In genomic region chr6:5783584-5784089, GRCh38 we compare ENCODE assay signal across 23 cellular contexts.
"Had no signal": no experiment of that assay in that cellular context is flagged by ENCODE, and none has a peak within 500 bp of the region (broad histone marks: within the 10 kb centered on the region; RNA-seq: fewer than 3 reads in every experiment).

No MANE protein-coding gene starts in this region.

- H3K79me2 ChIP-seq: parathyroid adenoma had no signal

- H3K4me1 ChIP-seq: parathyroid adenoma, upper lobe of left lung had no signal

- H3K27ac ChIP-seq: epithelial cell of prostate, parathyroid adenoma, suprapubic skin, upper lobe of left lung had no signal

- H2AFZ ChIP-seq: parathyroid adenoma had no signal

- H3K27me3 Mint-ChIP-seq: activated CD4-positive, alpha-beta T cell treated with anti-CD3 and anti-CD28 coated beads, Interleukin-2, amount 10 ng/mL, durations not matched to agents 24 days and 14 days; activated naive CD8-positive, alpha-beta T cell treated with anti-CD3 and anti-CD28 coated beads for 36 hours; central memory CD8-positive, alpha-beta T cell; naive thymus-derived CD4-positive, alpha-beta T cell; stimulated activated naive CD8-positive, alpha-beta T cell treated with anti-CD3 and anti-CD28 coated beads, Interleukin-15, Interleukin-2, amounts not matched to agents 100 ng/mL and 50 ng/mL, for 24 hours had no signal

- ATAC-seq: activated CD8-positive, alpha-beta T cell treated with anti-CD3 and anti-CD28 coated beads, Interleukin-2, amount 10 ng/mL, durations not matched to agents 7 days and 5 days; activated T-cell treated with anti-CD3 and anti-CD28 coated beads, Interleukin-2, amount 50 U/mL, for 72 hours; naive thymus-derived CD4-positive, alpha-beta T cell had no signal

- H3K9ac ChIP-seq: parathyroid adenoma had no signal

- H3K4me3 ChIP-seq: lung, suprapubic skin, upper lobe of left lung had no signal

- DNase-seq: activated CD4-positive, alpha-beta T cell treated with anti-CD3 and anti-CD28 coated beads, Interleukin-2, amount 10 ng/mL, durations not matched to agents 24 days and 14 days; activated CD4-positive, CD25-positive, alpha-beta regulatory T cell; activated CD8-positive, alpha-beta memory T cell treated with anti-CD3 and anti-CD28 coated beads, Interleukin-2, amount 50 U/mL, for 4 hours; activated CD8-positive, alpha-beta T cell treated with anti-CD3 and anti-CD28 coated beads, Interleukin-2, amount 10 ng/mL, durations not matched to agents 7 days and 5 days; activated gamma-delta T cell; activated naive CD8-positive, alpha-beta T cell treated with anti-CD3 and anti-CD28 coated beads for 36 hours; activated T-cell treated with anti-CD3 and anti-CD28 coated beads, Interleukin-2, amount 50 U/mL, for 72 hours; effector memory CD4-positive, alpha-beta T cell; immature natural killer cell; naive thymus-derived CD4-positive, alpha-beta T cell; stimulated activated CD4-positive, alpha-beta T cell treated with anti-CD3 and anti-CD28 coated beads, Interleukin-15, amount 100 ng/mL, for 24 hours; stimulated activated CD4-positive, alpha-beta T cell treated with anti-CD3 and anti-CD28 coated beads, Interleukin-4, amount 100 ng/mL, for 1 hour; stimulated activated CD8-positive, alpha-beta memory T cell treated with anti-CD3 and anti-CD28 coated beads, Interleukin-4, amount 100 ng/mL, for 48 hours; T-helper 2 cell; upper lobe of left lung had no signal

- H3K27ac Mint-ChIP-seq: activated CD4-positive, alpha-beta T cell treated with anti-CD3 and anti-CD28 coated beads, Interleukin-2, amount 10 ng/mL, durations not matched to agents 24 days and 14 days; activated CD8-positive, alpha-beta T cell treated with anti-CD3 and anti-CD28 coated beads, Interleukin-2, amount 10 ng/mL, durations not matched to agents 7 days and 5 days; activated naive CD8-positive, alpha-beta T cell treated with anti-CD3 and anti-CD28 coated beads for 36 hours; activated T-cell treated with anti-CD3 and anti-CD28 coated beads, Interleukin-2, amount 50 U/mL, for 72 hours; immature natural killer cell; stimulated activated naive CD8-positive, alpha-beta T cell treated with anti-CD3 and anti-CD28 coated beads, Interleukin-15, Interleukin-2, amounts not matched to agents 100 ng/mL and 50 ng/mL, for 24 hours had no signal

- H3K4me1 Mint-ChIP-seq: activated CD4-positive, alpha-beta T cell treated with anti-CD3 and anti-CD28 coated beads, Interleukin-2, amount 10 ng/mL, durations not matched to agents 24 days and 14 days had no signal

- H3K9me3 ChIP-seq: neutrophil, suprapubic skin, upper lobe of left lung had no signal

- H3K9me3 Mint-ChIP-seq: activated CD4-positive, alpha-beta T cell treated with anti-CD3 and anti-CD28 coated beads, Interleukin-2, amount 10 ng/mL, durations not matched to agents 24 days and 14 days; activated naive CD8-positive, alpha-beta T cell treated with anti-CD3 and anti-CD28 coated beads for 36 hours; activated T-cell treated with anti-CD3 and anti-CD28 coated beads, Interleukin-2, amount 50 U/mL, for 72 hours; central memory CD8-positive, alpha-beta T cell; immature natural killer cell; stimulated activated naive CD8-positive, alpha-beta T cell treated with anti-CD3 and anti-CD28 coated beads, Interleukin-15, Interleukin-2, amounts not matched to agents 100 ng/mL and 50 ng/mL, for 24 hours had no signal

- H3K36me3 ChIP-seq: neutrophil, suprapubic skin, upper lobe of left lung had no signal

- H3K27me3 ChIP-seq: neutrophil, suprapubic skin, upper lobe of left lung had no signal

- H3K4me3 Mint-ChIP-seq: activated CD4-positive, alpha-beta T cell treated with anti-CD3 and anti-CD28 coated beads, Interleukin-2, amount 10 ng/mL, durations not matched to agents 24 days and 14 days; activated CD8-positive, alpha-beta T cell treated with anti-CD3 and anti-CD28 coated beads, Interleukin-2, amount 10 ng/mL, durations not matched to agents 7 days and 5 days; activated naive CD8-positive, alpha-beta T cell treated with anti-CD3 and anti-CD28 coated beads for 36 hours; activated T-cell treated with anti-CD3 and anti-CD28 coated beads, Interleukin-2, amount 50 U/mL, for 72 hours; central memory CD8-positive, alpha-beta T cell; immature natural killer cell; naive thymus-derived CD4-positive, alpha-beta T cell; stimulated activated naive CD8-positive, alpha-beta T cell treated with anti-CD3 and anti-CD28 coated beads, Interleukin-15, Interleukin-2, amounts not matched to agents 100 ng/mL and 50 ng/mL, for 24 hours had no signal

- H3K36me3 Mint-ChIP-seq: activated naive CD8-positive, alpha-beta T cell treated with anti-CD3 and anti-CD28 coated beads for 36 hours; brain had no signal
